In the genomic region with DNA sequence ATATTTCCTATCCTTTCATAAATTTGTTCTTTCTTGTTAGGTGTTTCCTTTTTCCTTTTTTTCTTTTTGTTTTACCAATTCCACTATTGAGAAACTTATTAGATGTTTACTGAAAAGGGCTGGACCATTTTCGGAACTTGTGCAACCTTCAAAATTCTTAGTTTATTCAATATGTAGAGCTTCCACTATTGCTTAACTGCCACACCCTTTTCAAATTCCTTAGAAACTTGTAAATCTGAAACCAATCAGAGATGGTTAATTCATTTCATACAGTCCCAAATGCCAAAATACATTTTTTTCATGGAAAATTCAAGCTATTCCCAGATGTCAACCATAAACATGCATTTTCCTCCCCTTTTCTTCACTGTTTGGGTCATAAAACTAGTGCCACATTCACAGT, we compare ENCODE assay signal across 22 cellular contexts.
"Had no signal": no experiment of that assay in that cellular context is flagged by ENCODE, and none has a peak within 500 bp of the region (broad histone marks: within the 10 kb centered on the region; RNA-seq: fewer than 3 reads in every experiment).

No MANE protein-coding gene starts in this region.

- DNase-seq: activated CD4-positive, alpha-beta T cell treated with anti-CD3 and anti-CD28 coated beads, Interleukin-2, amount 50 U/mL, for 4 hours; activated CD8-positive, alpha-beta memory T cell treated with anti-CD3 and anti-CD28 coated beads for 24 hours; activated CD8-positive, alpha-beta memory T cell treated with anti-CD3 and anti-CD28 coated beads, Interleukin-2, amount 50 U/mL, for 4 hours; activated T-cell treated with anti-CD3 and anti-CD28 coated beads, Interleukin-2, amount 50 U/mL, for 24 hours; adrenal gland; cortex of kidney; endodermal cell; head of caudate nucleus; hypothalamus; left colon; mesenchymal stem cell; nephron progenitor cell; right cardiac atrium; stimulated activated CD4-positive, alpha-beta T cell treated with anti-CD3 and anti-CD28 coated beads, Interleukin-4, amount 100 ng/mL, for 4 hours; stimulated activated naive CD8-positive, alpha-beta T cell treated with anti-CD3 and anti-CD28 coated beads, Interleukin-15, Interleukin-2, amounts not matched to agents 100 U/mL and 50 U/mL, for 24 hours; T-helper 1 cell; upper lobe of left lung; WERI-Rb-1 had no signal

- H3K27me3 ChIP-seq: adrenal gland, ascending aorta, gastroesophageal sphincter, upper lobe of left lung had no signal

- H3K4me1 ChIP-seq: adrenal gland, ascending aorta, gastroesophageal sphincter, parathyroid adenoma had no signal

- H3K27ac ChIP-seq: adrenal gland, ascending aorta, epithelial cell of prostate, gastroesophageal sphincter, parathyroid adenoma, upper lobe of left lung, WERI-Rb-1 had no signal

- H3K9ac ChIP-seq: parathyroid adenoma had no signal

- H3K79me2 ChIP-seq: parathyroid adenoma had no signal

- H3K36me3 ChIP-seq: adrenal gland, ascending aorta, gastroesophageal sphincter, upper lobe of left lung, WERI-Rb-1 had no signal

- H2AFZ ChIP-seq: parathyroid adenoma had no signal

- H3K9me3 ChIP-seq: adrenal gland, ascending aorta, gastroesophageal sphincter, upper lobe of left lung had no signal

- H3K4me3 ChIP-seq: adrenal gland, ascending aorta, gastroesophageal sphincter, upper lobe of left lung had no signal
